In the genomic region with DNA sequence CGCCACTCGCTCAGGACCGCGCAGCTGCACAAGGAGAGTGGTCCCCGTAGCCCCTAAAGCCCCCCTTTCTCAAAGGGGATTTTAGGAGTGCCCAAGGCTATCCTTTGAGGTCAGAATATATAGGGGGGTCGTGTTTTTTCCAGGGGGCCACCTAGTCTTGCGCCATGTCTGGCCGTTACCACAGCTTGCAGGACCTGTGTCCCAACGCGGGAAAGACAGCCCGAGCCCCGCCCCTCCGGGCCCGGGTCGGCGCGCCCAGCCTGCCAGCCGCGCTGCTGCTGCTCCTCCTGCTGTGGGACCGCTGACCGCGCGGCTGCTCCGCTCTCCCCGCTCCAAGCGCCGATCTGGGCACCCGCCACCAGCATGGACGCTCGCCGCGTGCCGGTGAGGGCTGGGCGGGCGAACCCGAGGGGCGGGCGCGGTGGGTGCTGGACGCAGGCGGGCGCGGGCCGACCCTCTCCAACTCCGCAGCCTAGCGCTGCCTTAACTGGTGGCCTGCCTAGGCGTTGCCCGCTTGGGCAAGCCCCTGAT, we compare ENCODE assay signal across 1 cellular context.
TF ChIP-seq lines count a peak whose summit lies in the region.

A gene (plus strand): TSS at position 272 of the 531 bp plus-strand sequence. CDS start 92 bp downstream, at position 364.

TF ChIP-seq in K562, 482 proteins besides CTCF, POLR2A, EP300 and RAD21 (continued from another document and continues in another):
- TF ChIP-seq SRF (CRISPR knock-in tag; IDR thresholded peaks at IDR 0.05) (peak in 1 of 2 experiments; percentile 56; a peak in 1 of 4 replicates), ZNF282 (CRISPR knock-in tag; IDR thresholded peaks at IDR 0.05) (peak; percentile 99), NEUROD1 (IDR thresholded peaks at IDR 0.05; ENCODE audit: borderline replicate concordance, low read depth, low read length, partially characterized antibody) (peak; percentile 91), ZNF175 (CRISPR knock-in tag; IDR thresholded peaks at IDR 0.05; ENCODE audit: low read depth) (no peak), GTF2E2 (tag; IDR thresholded peaks at IDR 0.05) (0 out of 2 replicates have a peak, but pooled peaks have one; percentile 23), MAZ (CRISPR knock-in tag; conservative IDR thresholded peaks at IDR 0.05 in 1 of 2, IDR thresholded peaks at IDR 0.05 in 1 of 2) (peak in 1 of 2 experiments; percentile 89; a peak in 2 of 4 replicates), RAD51 (IDR thresholded peaks at IDR 0.05; ENCODE audit: borderline replicate concordance, low read depth) (peak; percentile 90), XRCC4 (IDR thresholded peaks at IDR 0.05; ENCODE audit: extremely low read depth, insufficient read depth, insufficient read length) (no peak), RFX1 (IDR thresholded peaks at IDR 0.05) (no peak), TAF7 (tag; IDR thresholded peaks at IDR 0.05) (no peak), RB1 (IDR thresholded peaks at IDR 0.05; ENCODE audit: low read depth) (peak; percentile 100), NR4A1 (CRISPR knock-in tag; IDR thresholded peaks at IDR 0.05) (no peak), NR4A1 (tag; IDR thresholded peaks at IDR 0.05) (no peak; the same call in 1 of the 2 replicates), FUS (optimal IDR thresholded peaks at IDR 0.05; ENCODE audit: low read depth, low read length) (peak; percentile 42), ZC3H4 (CRISPR knock-in tag; IDR thresholded peaks at IDR 0.05; ENCODE audit: borderline replicate concordance) (no peak), TBL1XR1 (IDR thresholded peaks at IDR 0.05; ENCODE audit: low read length in 2 of 2) (peak; percentile 44 to 47; a peak in 1 of 4 replicates), OTX1 (CRISPR knock-in tag; IDR thresholded peaks at IDR 0.05) (0 out of 2 replicates have a peak, but pooled peaks have one; percentile 23), TAF15 (IDR thresholded peaks at IDR 0.05; ENCODE audit: low read depth, low read length) (no peak), NR3C1 (CRISPR knock-in tag; IDR thresholded peaks at IDR 0.05) (peak; percentile 98), JUND (IDR thresholded peaks at IDR 0.05; ENCODE audit: borderline replicate concordance, low read depth, low read length) (0 out of 2 replicates have a peak, but pooled peaks have one; percentile 6), JUND (tag; IDR thresholded peaks at IDR 0.05; ENCODE audit: borderline replicate concordance, low read depth, low read length) (no peak), ZBED1 (IDR thresholded peaks at IDR 0.05) (no peak; the same call in 1 of the 2 replicates), HCFC1 (IDR thresholded peaks at IDR 0.05; ENCODE audit: low read depth, low read length) (peak; percentile 54), PHB2 (IDR thresholded peaks at IDR 0.05; ENCODE audit: low read depth) (peak; percentile 61; the same call in 1 of the 2 replicates), RCOR1 (IDR thresholded peaks at IDR 0.05; ENCODE audit: borderline replicate concordance in 1 of 2, low read depth in 2 of 2, low read length in 2 of 2) (no peak; a peak in 1 of 4 replicates), PHF21A (IDR thresholded peaks at IDR 0.05; ENCODE audit: borderline replicate concordance, low read depth) (peak; percentile 100), KLF6 (CRISPR knock-in tag; IDR thresholded peaks at IDR 0.05; ENCODE audit: borderline replicate concordance) (no peak), ZZZ3 (IDR thresholded peaks at IDR 0.05) (peak; percentile 97), MYC (IDR thresholded peaks at IDR 0.05; ENCODE audit: low read depth, low read length) (peak; percentile 67), MYC (CRISPR knock-in tag; IDR thresholded peaks at IDR 0.05; ENCODE audit: borderline replicate concordance, low read depth) (0 out of 2 replicates have a peak, but pooled peaks have one; percentile 62), MYNN (IDR thresholded peaks at IDR 0.05) (no peak), MYNN (CRISPR knock-in tag; IDR thresholded peaks at IDR 0.05) (no peak), FOXA3 (CRISPR knock-in tag; conservative IDR thresholded peaks at IDR 0.05 in 1 of 2, IDR thresholded peaks at IDR 0.05 in 1 of 2) (peak in 1 of 2 experiments; percentile 58; a peak in 2 of 4 replicates), RBM14 (IDR thresholded peaks at IDR 0.05; ENCODE audit: borderline replicate concordance, insufficient read depth, low read depth, low read length) (peak; percentile 84; the same call in 1 of the 2 replicates)
- TF ChIP-seq, protein P1, sequence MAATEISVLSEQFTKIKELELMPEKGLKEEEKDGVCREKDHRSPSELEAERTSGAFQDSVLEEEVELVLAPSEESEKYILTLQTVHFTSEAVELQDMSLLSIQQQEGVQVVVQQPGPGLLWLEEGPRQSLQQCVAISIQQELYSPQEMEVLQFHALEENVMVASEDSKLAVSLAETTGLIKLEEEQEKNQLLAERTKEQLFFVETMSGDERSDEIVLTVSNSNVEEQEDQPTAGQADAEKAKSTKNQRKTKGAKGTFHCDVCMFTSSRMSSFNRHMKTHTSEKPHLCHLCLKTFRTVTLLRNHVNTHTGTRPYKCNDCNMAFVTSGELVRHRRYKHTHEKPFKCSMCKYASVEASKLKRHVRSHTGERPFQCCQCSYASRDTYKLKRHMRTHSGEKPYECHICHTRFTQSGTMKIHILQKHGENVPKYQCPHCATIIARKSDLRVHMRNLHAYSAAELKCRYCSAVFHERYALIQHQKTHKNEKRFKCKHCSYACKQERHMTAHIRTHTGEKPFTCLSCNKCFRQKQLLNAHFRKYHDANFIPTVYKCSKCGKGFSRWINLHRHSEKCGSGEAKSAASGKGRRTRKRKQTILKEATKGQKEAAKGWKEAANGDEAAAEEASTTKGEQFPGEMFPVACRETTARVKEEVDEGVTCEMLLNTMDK (IDR thresholded peaks at IDR 0.05; ENCODE audit: borderline replicate concordance, insufficient read depth, low read depth, low read length, poor library complexity, severe bottlenecking) = peak; percentile 24
- TF ChIP-seq, protein P2, sequence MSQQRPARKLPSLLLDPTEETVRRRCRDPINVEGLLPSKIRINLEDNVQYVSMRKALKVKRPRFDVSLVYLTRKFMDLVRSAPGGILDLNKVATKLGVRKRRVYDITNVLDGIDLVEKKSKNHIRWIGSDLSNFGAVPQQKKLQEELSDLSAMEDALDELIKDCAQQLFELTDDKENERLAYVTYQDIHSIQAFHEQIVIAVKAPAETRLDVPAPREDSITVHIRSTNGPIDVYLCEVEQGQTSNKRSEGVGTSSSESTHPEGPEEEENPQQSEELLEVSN (IDR thresholded peaks at IDR 0.05; ENCODE audit: borderline replicate concordance in 1 of 2, extremely low read depth in 1 of 2, insufficient read depth in 1 of 2, insufficient read length in 1 of 2, low read depth in 1 of 2, low read length in 1 of 2, poor library complexity in 1 of 2, severe bottlenecking in 1 of 2) = peak; percentile 97 to 99
- TF ChIP-seq, protein P3, sequence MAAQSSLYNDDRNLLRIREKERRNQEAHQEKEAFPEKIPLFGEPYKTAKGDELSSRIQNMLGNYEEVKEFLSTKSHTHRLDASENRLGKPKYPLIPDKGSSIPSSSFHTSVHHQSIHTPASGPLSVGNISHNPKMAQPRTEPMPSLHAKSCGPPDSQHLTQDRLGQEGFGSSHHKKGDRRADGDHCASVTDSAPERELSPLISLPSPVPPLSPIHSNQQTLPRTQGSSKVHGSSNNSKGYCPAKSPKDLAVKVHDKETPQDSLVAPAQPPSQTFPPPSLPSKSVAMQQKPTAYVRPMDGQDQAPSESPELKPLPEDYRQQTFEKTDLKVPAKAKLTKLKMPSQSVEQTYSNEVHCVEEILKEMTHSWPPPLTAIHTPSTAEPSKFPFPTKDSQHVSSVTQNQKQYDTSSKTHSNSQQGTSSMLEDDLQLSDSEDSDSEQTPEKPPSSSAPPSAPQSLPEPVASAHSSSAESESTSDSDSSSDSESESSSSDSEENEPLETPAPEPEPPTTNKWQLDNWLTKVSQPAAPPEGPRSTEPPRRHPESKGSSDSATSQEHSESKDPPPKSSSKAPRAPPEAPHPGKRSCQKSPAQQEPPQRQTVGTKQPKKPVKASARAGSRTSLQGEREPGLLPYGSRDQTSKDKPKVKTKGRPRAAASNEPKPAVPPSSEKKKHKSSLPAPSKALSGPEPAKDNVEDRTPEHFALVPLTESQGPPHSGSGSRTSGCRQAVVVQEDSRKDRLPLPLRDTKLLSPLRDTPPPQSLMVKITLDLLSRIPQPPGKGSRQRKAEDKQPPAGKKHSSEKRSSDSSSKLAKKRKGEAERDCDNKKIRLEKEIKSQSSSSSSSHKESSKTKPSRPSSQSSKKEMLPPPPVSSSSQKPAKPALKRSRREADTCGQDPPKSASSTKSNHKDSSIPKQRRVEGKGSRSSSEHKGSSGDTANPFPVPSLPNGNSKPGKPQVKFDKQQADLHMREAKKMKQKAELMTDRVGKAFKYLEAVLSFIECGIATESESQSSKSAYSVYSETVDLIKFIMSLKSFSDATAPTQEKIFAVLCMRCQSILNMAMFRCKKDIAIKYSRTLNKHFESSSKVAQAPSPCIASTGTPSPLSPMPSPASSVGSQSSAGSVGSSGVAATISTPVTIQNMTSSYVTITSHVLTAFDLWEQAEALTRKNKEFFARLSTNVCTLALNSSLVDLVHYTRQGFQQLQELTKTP (IDR thresholded peaks at IDR 0.05; ENCODE audit: low read depth in 1 of 2, partially characterized antibody in 2 of 2) = peak; percentile 64 to 98
- TF ChIP-seq, protein P4, sequence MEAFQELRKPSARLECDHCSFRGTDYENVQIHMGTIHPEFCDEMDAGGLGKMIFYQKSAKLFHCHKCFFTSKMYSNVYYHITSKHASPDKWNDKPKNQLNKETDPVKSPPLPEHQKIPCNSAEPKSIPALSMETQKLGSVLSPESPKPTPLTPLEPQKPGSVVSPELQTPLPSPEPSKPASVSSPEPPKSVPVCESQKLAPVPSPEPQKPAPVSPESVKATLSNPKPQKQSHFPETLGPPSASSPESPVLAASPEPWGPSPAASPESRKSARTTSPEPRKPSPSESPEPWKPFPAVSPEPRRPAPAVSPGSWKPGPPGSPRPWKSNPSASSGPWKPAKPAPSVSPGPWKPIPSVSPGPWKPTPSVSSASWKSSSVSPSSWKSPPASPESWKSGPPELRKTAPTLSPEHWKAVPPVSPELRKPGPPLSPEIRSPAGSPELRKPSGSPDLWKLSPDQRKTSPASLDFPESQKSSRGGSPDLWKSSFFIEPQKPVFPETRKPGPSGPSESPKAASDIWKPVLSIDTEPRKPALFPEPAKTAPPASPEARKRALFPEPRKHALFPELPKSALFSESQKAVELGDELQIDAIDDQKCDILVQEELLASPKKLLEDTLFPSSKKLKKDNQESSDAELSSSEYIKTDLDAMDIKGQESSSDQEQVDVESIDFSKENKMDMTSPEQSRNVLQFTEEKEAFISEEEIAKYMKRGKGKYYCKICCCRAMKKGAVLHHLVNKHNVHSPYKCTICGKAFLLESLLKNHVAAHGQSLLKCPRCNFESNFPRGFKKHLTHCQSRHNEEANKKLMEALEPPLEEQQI (IDR thresholded peaks at IDR 0.05) = no peak; the same call in 1 of the 2 replicates
- TF ChIP-seq, protein P5, sequence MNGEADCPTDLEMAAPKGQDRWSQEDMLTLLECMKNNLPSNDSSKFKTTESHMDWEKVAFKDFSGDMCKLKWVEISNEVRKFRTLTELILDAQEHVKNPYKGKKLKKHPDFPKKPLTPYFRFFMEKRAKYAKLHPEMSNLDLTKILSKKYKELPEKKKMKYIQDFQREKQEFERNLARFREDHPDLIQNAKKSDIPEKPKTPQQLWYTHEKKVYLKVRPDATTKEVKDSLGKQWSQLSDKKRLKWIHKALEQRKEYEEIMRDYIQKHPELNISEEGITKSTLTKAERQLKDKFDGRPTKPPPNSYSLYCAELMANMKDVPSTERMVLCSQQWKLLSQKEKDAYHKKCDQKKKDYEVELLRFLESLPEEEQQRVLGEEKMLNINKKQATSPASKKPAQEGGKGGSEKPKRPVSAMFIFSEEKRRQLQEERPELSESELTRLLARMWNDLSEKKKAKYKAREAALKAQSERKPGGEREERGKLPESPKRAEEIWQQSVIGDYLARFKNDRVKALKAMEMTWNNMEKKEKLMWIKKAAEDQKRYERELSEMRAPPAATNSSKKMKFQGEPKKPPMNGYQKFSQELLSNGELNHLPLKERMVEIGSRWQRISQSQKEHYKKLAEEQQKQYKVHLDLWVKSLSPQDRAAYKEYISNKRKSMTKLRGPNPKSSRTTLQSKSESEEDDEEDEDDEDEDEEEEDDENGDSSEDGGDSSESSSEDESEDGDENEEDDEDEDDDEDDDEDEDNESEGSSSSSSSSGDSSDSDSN (IDR thresholded peaks at IDR 0.05; ENCODE audit: borderline replicate concordance in 1 of 2, low read depth in 2 of 2, low read length in 2 of 2) = peak in 1 of 2 experiments; percentile 52; a peak in 2 of 4 replicates
- TF ChIP-seq, protein P6, sequence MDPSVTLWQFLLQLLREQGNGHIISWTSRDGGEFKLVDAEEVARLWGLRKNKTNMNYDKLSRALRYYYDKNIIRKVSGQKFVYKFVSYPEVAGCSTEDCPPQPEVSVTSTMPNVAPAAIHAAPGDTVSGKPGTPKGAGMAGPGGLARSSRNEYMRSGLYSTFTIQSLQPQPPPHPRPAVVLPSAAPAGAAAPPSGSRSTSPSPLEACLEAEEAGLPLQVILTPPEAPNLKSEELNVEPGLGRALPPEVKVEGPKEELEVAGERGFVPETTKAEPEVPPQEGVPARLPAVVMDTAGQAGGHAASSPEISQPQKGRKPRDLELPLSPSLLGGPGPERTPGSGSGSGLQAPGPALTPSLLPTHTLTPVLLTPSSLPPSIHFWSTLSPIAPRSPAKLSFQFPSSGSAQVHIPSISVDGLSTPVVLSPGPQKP (CRISPR knock-in tag; IDR thresholded peaks at IDR 0.05) = 0 out of 2 replicates have a peak, but pooled peaks have one; percentile 67
- TF ChIP-seq, protein P7, sequence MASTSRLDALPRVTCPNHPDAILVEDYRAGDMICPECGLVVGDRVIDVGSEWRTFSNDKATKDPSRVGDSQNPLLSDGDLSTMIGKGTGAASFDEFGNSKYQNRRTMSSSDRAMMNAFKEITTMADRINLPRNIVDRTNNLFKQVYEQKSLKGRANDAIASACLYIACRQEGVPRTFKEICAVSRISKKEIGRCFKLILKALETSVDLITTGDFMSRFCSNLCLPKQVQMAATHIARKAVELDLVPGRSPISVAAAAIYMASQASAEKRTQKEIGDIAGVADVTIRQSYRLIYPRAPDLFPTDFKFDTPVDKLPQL (IDR thresholded peaks at IDR 0.05; ENCODE audit: extremely low read depth, insufficient read length) = peak; percentile 13
- TF ChIP-seq, protein P8, sequence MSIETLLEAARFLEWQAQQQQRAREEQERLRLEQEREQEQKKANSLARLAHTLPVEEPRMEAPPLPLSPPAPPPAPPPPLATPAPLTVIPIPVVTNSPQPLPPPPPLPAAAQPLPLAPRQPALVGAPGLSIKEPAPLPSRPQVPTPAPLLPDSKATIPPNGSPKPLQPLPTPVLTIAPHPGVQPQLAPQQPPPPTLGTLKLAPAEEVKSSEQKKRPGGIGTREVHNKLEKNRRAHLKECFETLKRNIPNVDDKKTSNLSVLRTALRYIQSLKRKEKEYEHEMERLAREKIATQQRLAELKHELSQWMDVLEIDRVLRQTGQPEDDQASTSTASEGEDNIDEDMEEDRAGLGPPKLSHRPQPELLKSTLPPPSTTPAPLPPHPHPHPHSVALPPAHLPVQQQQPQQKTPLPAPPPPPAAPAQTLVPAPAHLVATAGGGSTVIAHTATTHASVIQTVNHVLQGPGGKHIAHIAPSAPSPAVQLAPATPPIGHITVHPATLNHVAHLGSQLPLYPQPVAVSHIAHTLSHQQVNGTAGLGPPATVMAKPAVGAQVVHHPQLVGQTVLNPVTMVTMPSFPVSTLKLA (conservative IDR thresholded peaks at IDR 0.05) = peak in 1 of 2 experiments; percentile 77; a peak in 2 of 4 replicates
